8 cellular contexts compared by ENCODE assay signal in genomic region chr11:75577198-75577597, GRCh38. TPM values are rescaled to one million over a fixed set of nuclear protein-coding genes. Genes with fewer than 3 reads are reported as not detected.
DNase-seq lines count a peak whose midpoint lies in the region; ATAC-seq and TF ChIP-seq lines count a peak whose summit lies in the region.

No MANE protein-coding gene starts in this region.

- no peak overlapping the region for H3K4me3 Mint-ChIP-seq in nephron

- TF ChIP-seq CTCF in nephron (IDR thresholded peaks at IDR 0.05; ENCODE audit: unreplicated experiment in 3 of 3) (peak; percentile 51 to 54 (median 52)), suprapubic skin (IDR thresholded peaks at IDR 0.05) (peak in 1 of 2 donors; percentile 58)

- 47% methylated on average over 3 of the region's 11 CpGs for WGBS in suprapubic skin

- peaks cover 16% of the 10 kb centered on the region for H3K4me1 ChIP-seq in suprapubic skin

- no peak for TF ChIP-seq POLR2A in suprapubic skin (IDR thresholded peaks at IDR 0.05)

- H3K27me3 ChIP-seq in suprapubic skin = no peaks in the 10 kb centered on the region

- no peak overlapping the region for H3K4me3 ChIP-seq in suprapubic skin

- H3K27ac Mint-ChIP-seq in nephron = peak overlapping the region; percentile 24 to 66 (median 56)

- no peak for TF ChIP-seq EP300 in suprapubic skin (IDR thresholded peaks at IDR 0.05)

- no peaks in the 10 kb centered on the region for H3K9me3 Mint-ChIP-seq in nephron

- peaks cover 20% of the 10 kb centered on the region for H3K4me1 Mint-ChIP-seq in nephron

- no peak overlapping the region for H3K27ac ChIP-seq in suprapubic skin

- H3K27me3 Mint-ChIP-seq in nephron (ENCODE audit: low read depth) = no peaks in the 10 kb centered on the region

- ATAC-seq in activated CD4-positive, CD25-positive, alpha-beta regulatory T cell treated with anti-CD3 and anti-CD28 coated beads, Interleukin-2, amount 50 U/mL, for 24 hours = no peak
- ATAC-seq in HG03460 (IDR thresholded peaks at IDR 0.05; ENCODE audit: unreplicated experiment) (no peak), HG02981 (IDR thresholded peaks at IDR 0.05; ENCODE audit: unreplicated experiment) (no peak)

- DNase-seq in activated CD4-positive, CD25-positive, alpha-beta regulatory T cell (lab: John Stamatoyannopoulos, UW) = peak; percentile 17 to 48 (median 31)
- DNase-seq in UCSD-AML1 (lab: John Stamatoyannopoulos, UW; ENCODE audit: unreplicated experiment) = peak; percentile 31
- DNase-seq in cerebellar cortex (ENCODE audit: low spot score) = peak; percentile 22
- no peak for DNase-seq in suprapubic skin (ENCODE audit: low spot score in 2 of 2)

- peaks cover 20% of the 10 kb centered on the region for H3K36me3 ChIP-seq in suprapubic skin

- peaks cover 23% of the 10 kb centered on the region for H3K36me3 Mint-ChIP-seq in nephron (ENCODE audit: low read depth)

- no peaks in the 10 kb centered on the region for H3K9me3 ChIP-seq in suprapubic skin

RNA-seq across cellular contexts. Expression of gene SERPINH1, which starts 15.1 kb away (rescaled TPM):
- 100 to 1,000 TPM in 2 of 4 donors, 10 to 100 TPM in 2; 56.9 to 111 (median 95.5) TPM for total RNA-seq in suprapubic skin

RNA-seq across cellular contexts. Expression of gene GDPD5, which starts 51.5 kb away (rescaled TPM):
- 10 to 100 TPM in 1 of 4 donors, 1 to 10 TPM in 3; 2.3 to 13.4 (median 5.4) TPM for total RNA-seq in suprapubic skin

Comparison
In these comparisons a context has a peak if more than half of its experiments do, and no peak if none do; other contexts are left out.
1. DNase-seq: peak in activated CD4-positive, CD25-positive, alpha-beta regulatory T cell (4 of 4), UCSD-AML1 (single experiment) and cerebellar cortex (single experiment); none in suprapubic skin (0 of 2).